ENCODE assay signal across 27 cellular contexts in the genomic region with DNA sequence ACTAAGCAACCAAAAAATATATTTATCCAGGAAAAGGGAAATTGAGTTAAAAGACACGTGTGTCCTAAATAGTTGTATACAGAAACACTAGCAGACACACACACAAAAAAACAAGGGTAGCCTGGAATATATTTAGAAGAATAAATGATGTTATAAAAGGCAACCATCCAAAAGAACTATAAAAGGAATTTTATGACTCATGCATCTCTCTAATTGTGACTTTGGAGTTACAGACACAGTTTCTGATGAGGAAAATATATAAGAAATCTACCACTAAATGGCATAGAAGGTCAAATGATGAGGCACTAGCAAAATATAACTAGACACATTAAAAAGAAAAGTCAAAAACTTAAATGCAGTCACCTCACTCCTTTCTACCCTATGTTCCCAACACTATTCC.
DNase-seq lines count a peak whose midpoint lies in the region; ATAC-seq and TF ChIP-seq lines count a peak whose summit lies in the region.
"Had no signal": no experiment of that assay in that cellular context is flagged by ENCODE, and none has a peak within 500 bp of the region (broad histone marks: within the 10 kb centered on the region; RNA-seq: fewer than 3 reads in every experiment).

No MANE protein-coding gene starts in this region.

- in situ Hi-C loops in GM23248 (cut with MboI), result no loop called here
- in situ Hi-C loops in astrocyte of the cerebellum (cut with HindIII; ENCODE audit: low sequenced_read_pairs), result no loop called here

- POLR2A ChIA-PET in GM10248 (lab: Yijun Ruan, JAX), result no interaction called here

- no peaks in the 10 kb centered on the region for H3K27me3 ChIP-seq in GM23248 (replicated peaks; ENCODE audit: insufficient read depth)
- H3K27me3 ChIP-seq: Peyer's patch, suprapubic skin, uterus had no signal

- ATAC-seq in omental fat pad (ENCODE audit: low FRiP score), result no peak
- ATAC-seq: effector memory CD8-positive, alpha-beta T cell; GM23338; right cardiac atrium had no signal

- H3K36me3 ChIP-seq in GM23248 (ENCODE audit: low read depth), result no peaks in the 10 kb centered on the region
- H3K36me3 ChIP-seq: Peyer's patch, suprapubic skin, uterus had no signal

- H3K9me2 ChIP-seq in GM23248 (ENCODE audit: insufficient read depth), result no peaks in the 10 kb centered on the region; the same call in 1 of the 2 replicates

- peak; percentile 28 for DNase-seq in A172 (ENCODE audit: low spot score)
- peak; percentile 78 for DNase-seq in GM23248
- peak; percentile 26 for DNase-seq in astrocyte of the cerebellum (ENCODE audit: low read depth)
- peak; percentile 41 for DNase-seq in fibroblast of the aortic adventitia (ENCODE audit: low read depth)
- no peak for DNase-seq in omental fat pad (ENCODE audit: low spot score)
- no peak for DNase-seq in activated T-cell treated with anti-CD3 and anti-CD28 coated beads, Interleukin-2, amount 50 U/mL, for 48 hours
- no peak for DNase-seq in cerebellum (ENCODE audit: low spot score)
- DNase-seq in GM10248 (ENCODE audit: extremely low spot score), result no peak
- DNase-seq: 8988T; activated CD4-positive, alpha-beta memory T cell treated with anti-CD3 and anti-CD28 coated beads, Interleukin-2, amount 10 ng/mL, durations not matched to agents 7 days and 5 days; activated CD4-positive, CD25-positive, alpha-beta regulatory T cell; activated naive CD4-positive, alpha-beta T cell; activated T-cell treated with anti-CD3 and anti-CD28 coated beads for 4 hours; C1 segment of cervical spinal cord; cerebellar nuclear complex; effector memory CD8-positive, alpha-beta T cell; NCI-H1105; NCI-H2081 treated with DMSO at 0.1 percent for 48 hours; NCI-H446 treated with DMSO at 0.1 percent for 48 hours; NK-92 treated with Interleukin-12 subunit alpha and Interleukin-12 subunit beta, amount 100 ng/mL, for 24 hours; nucleus accumbens; Peyer's patch; right cardiac atrium; uterus had no signal

- peaks cover 12% of the 10 kb centered on the region for H3K4me1 ChIP-seq in GM23248 (ENCODE audit: insufficient read depth)
- H3K4me1 ChIP-seq: Peyer's patch, suprapubic skin, uterus had no signal

- no peak overlapping the region for H2AFZ ChIP-seq in GM23248

- H3K4me3 ChIP-seq in GM23248, result no peak overlapping the region
- H3K4me3 ChIP-seq in astrocyte of the cerebellum (ENCODE audit: low read depth, low read length), result no peak overlapping the region
- H3K4me3 ChIP-seq in fibroblast of the aortic adventitia (ENCODE audit: low read depth, low read length), result no peak overlapping the region
- H3K4me3 ChIP-seq: GM23338, Peyer's patch, suprapubic skin, uterus had no signal

- peak overlapping the region; percentile 43 for H3K4me2 ChIP-seq in GM23248 (ENCODE audit: unreplicated experiment)
- H3K4me2 ChIP-seq: GM23338, KMS-11 had no signal

- 0 to 3% methylated on average over 1 of the region's 1 CpG for WGBS in GM23248 (ENCODE audit: low coverage in 1 of 2, low lambda C conversion rate in 2 of 2, missing lambda C conversion rate in 2 of 2), 2 experiments

- H3F3A ChIP-seq in GM23248 (ENCODE audit: insufficient read depth), result peaks cover 12% of the 10 kb centered on the region; the same call in 1 of the 2 replicates

- CTCF ChIA-PET in GM10248 (lab: Yijun Ruan, JAX), result no interaction called here

- H3K9ac ChIP-seq in GM23248, result peak overlapping the region; percentile 32; the same call in 1 of the 2 replicates
- H3K9ac ChIP-seq: KMS-11 had no signal

- no peaks in the 10 kb centered on the region for H4K20me1 ChIP-seq in GM23248 (ENCODE audit: insufficient read depth)

- no peaks in the 10 kb centered on the region for H3K79me2 ChIP-seq in GM23248 (ENCODE audit: insufficient read depth)

- TF ChIP-seq CTCF in astrocyte of the cerebellum (IDR thresholded peaks at IDR 0.05; ENCODE audit: low read depth, low read length, missing control alignments), result no peak
- TF ChIP-seq CTCF in fibroblast of the aortic adventitia (IDR thresholded peaks at IDR 0.05; ENCODE audit: insufficient read depth, low read length), result no peak
- TF ChIP-seq CTCF in omental fat pad (IDR thresholded peaks at IDR 0.05), result no peak
- TF ChIP-seq CTCF in GM10248 (IDR thresholded peaks at IDR 0.05; ENCODE audit: control extremely low read depth, extremely low read depth, low read depth, missing control alignments), result no peak

- H3K9me3 ChIP-seq in GM23248 (ENCODE audit: low read depth), result no peaks in the 10 kb centered on the region
- H3K9me3 ChIP-seq: uterus had no signal

- H3K27ac ChIP-seq in GM23248, result peak overlapping the region; percentile 34
- H3K27ac ChIP-seq: KMS-11, Peyer's patch, suprapubic skin, uterus had no signal

Comparison
In these comparisons a context has a peak if more than half of its experiments do, and no peak if none do; other contexts are left out.
1. DNase-seq: peak in A172 (single experiment), GM23248 (single experiment), astrocyte of the cerebellum (single experiment) and fibroblast of the aortic adventitia (single experiment); none in omental fat pad (single experiment), activated T-cell treated with anti-CD3 and anti-CD28 coated beads, Interleukin-2, amount 50 U/mL, for 48 hours (0 of 2), cerebellum (single experiment) and GM10248 (single experiment).